ENCODE assay signal across 1 cellular context in genomic region chr4:85734446-85734845, GRCh38.
A peak's percentile ranks its signal among the peaks of the same experiment; 100 is the strongest.
TF ChIP-seq lines count a peak whose summit lies in the region.

No MANE protein-coding gene starts in this region.

TF ChIP-seq in K562, 482 proteins besides CTCF, POLR2A, EP300 and RAD21 (continued from another document):
- peak; percentile 78 for TF ChIP-seq JUND (IDR thresholded peaks at IDR 0.05; ENCODE audit: borderline replicate concordance, low read depth, low read length)
- peak; percentile 84; the same call in 2 of the 3 replicates for TF ChIP-seq JUND (tag; IDR thresholded peaks at IDR 0.05; ENCODE audit: borderline replicate concordance, low read depth, low read length)
- TF ChIP-seq ZNF212 (CRISPR knock-in tag; IDR thresholded peaks at IDR 0.05): no peak
- no peak for TF ChIP-seq ZNF668 (CRISPR knock-in tag; IDR thresholded peaks at IDR 0.05)
- no peak for TF ChIP-seq BCL6 (CRISPR knock-in tag; IDR thresholded peaks at IDR 0.05)
- no peak for TF ChIP-seq ZNF445 (CRISPR knock-in tag; IDR thresholded peaks at IDR 0.05; ENCODE audit: low read depth)
- TF ChIP-seq ZNF175 (CRISPR knock-in tag; IDR thresholded peaks at IDR 0.05; ENCODE audit: low read depth): no peak
